12 cellular contexts compared by ENCODE assay signal in the genomic region with DNA sequence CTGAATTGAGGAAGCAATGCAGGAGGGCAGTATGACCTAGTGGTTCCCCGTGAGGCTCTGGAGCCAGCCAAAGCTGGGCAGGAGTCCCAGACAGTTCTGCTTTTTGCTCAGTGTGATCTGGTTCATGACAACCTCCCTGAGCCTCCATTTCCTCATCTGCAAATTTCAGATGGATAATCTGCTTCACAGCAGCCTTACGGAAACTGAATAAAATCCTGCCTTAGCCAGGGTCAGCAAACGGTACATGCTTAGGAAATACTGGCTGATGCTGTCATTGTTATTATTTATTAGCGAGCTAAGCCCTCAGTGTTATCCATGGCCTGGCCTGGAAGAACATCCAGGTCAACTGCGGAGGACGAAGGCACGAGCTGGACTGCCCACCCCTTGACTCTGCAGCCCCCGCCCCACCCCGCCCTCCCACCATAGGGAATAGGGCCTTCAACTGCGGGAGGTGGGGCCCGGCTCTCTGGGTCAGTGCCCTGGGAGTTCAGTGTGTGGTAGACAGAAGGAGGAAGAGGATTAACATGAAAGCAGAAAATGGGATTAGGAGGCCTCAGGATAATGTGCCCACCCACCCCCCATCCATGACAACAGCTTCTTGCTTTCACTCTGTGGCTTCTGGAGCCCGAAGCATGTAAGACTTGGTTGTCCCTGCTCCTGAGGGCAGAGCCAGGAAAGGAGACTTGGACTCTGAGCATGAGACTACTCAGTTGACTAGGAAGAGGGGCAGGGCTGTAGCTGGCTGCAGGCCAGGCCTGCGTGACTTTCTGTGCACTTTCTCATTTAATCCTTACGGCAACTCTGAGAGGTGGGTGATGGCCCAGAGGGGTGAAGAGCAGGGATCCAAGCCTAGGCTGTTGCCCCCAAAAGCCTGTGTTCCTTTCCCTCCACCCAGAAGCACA. TPM values are rescaled to one million over a fixed set of nuclear protein-coding genes. Genes with fewer than 3 reads are reported as not detected.
DNase-seq lines count a peak whose midpoint lies in the region; FAIRE-seq and TF ChIP-seq lines count a peak whose summit lies in the region.
"Had no signal": no experiment of that assay in that cellular context is flagged by ENCODE, and none has a peak within 500 bp of the region (broad histone marks: within the 10 kb centered on the region; RNA-seq: fewer than 3 reads in every experiment).

No MANE protein-coding gene starts in this region.

- peak overlapping the region; percentile 27 for H3K4me2 ChIP-seq in hepatocyte

- no peaks in the 10 kb centered on the region for H3K9me2 ChIP-seq in hepatocyte (replicated peaks; ENCODE audit: insufficient read depth)

- H3K79me2 ChIP-seq in hepatocyte = no peaks in the 10 kb centered on the region

- intact Hi-C loops in sigmoid colon (cut with DNase I) = no loop called here

- DNase-seq in GM12891 (ENCODE audit: insufficient read length, low spot score) = no peak
- DNase-seq in WERI-Rb-1 = peak; percentile 95
- DNase-seq in hepatocyte (ENCODE audit: low spot score) = peak; percentile 76
- DNase-seq in sigmoid colon = peak; percentile 87
- DNase-seq in cerebellum (ENCODE audit: low spot score) = no peak
- no peak for DNase-seq in DMS53 (lab: John Stamatoyannopoulos, UW)
- DNase-seq in NCI-H2081 treated with DMSO at 0.1 percent for 48 hours (lab: John Stamatoyannopoulos, UW) = no peak
- no peak for DNase-seq in GM03348 (ENCODE audit: low spot score)
- DNase-seq: CD4-positive, CD25-positive, alpha-beta regulatory T cell; NCI-H2171 had no signal

- no peak for TF ChIP-seq CTCF in WERI-Rb-1 (IDR thresholded peaks at IDR 0.05; ENCODE audit: low read depth, low read length)
- TF ChIP-seq CTCF in hepatocyte (IDR thresholded peaks at IDR 0.05; ENCODE audit: poor library complexity) = no peak
- no peak for TF ChIP-seq CTCF in sigmoid colon (IDR thresholded peaks at IDR 0.05)

- peak overlapping the region; percentile 10; the same call in 1 of the 2 replicates for H3K4me3 ChIP-seq in WERI-Rb-1 (ENCODE audit: low read depth, low read length)
- no peak overlapping the region for H3K4me3 ChIP-seq in hepatocyte
- no peak overlapping the region for H3K4me3 ChIP-seq in sigmoid colon

- H3K27me3 ChIP-seq in WERI-Rb-1 (ENCODE audit: insufficient read depth, low read depth, severe bottlenecking) (peaks cover 11% of the 10 kb centered on the region), hepatocyte (no peaks in the 10 kb centered on the region), sigmoid colon (no peaks in the 10 kb centered on the region)

- no peak for FAIRE-seq in GM12891 (lab: Jason Lieb, UNC)

- H3K27ac ChIP-seq in WERI-Rb-1 = no peak overlapping the region
- peak overlapping the region; percentile 95 for H3K27ac ChIP-seq in hepatocyte
- peak overlapping the region; percentile 96 to 99 (median 96) for H3K27ac ChIP-seq in sigmoid colon

- H3K4me1 ChIP-seq in hepatocyte (ENCODE audit: insufficient read depth) = peaks cover 78% of the 10 kb centered on the region
- peaks cover 0 to 89% (median 80%) of the 10 kb centered on the region in 4 donors for H3K4me1 ChIP-seq in sigmoid colon

- H3K9me3 ChIP-seq in WERI-Rb-1 (ENCODE audit: severe bottlenecking) (no peaks in the 10 kb centered on the region), hepatocyte (ENCODE audit: low read depth) (no peaks in the 10 kb centered on the region), sigmoid colon (no peaks in the 10 kb centered on the region)

- H4K20me1 ChIP-seq in hepatocyte (ENCODE audit: insufficient read depth, poor library complexity, severe bottlenecking) = no peaks in the 10 kb centered on the region

- 41% methylated on average over 14 of the region's 14 CpGs for WGBS in hepatocyte (ENCODE audit: low lambda C conversion rate, missing lambda C conversion rate)
- WGBS in sigmoid colon, 2 donors = 17 to 44% methylated on average over 14 of the region's 14 CpGs

- no peak overlapping the region for H2AFZ ChIP-seq in hepatocyte

- H3K36me3 ChIP-seq in WERI-Rb-1 (no peaks in the 10 kb centered on the region), hepatocyte (replicated peaks; ENCODE audit: insufficient read depth, low read depth) (no peaks in the 10 kb centered on the region), sigmoid colon (peaks cover 20 to 37% (median 26%) of the 10 kb centered on the region in 4 donors)

- TF ChIP-seq POLR2A in GM12891 (IDR thresholded peaks at IDR 0.05; ENCODE audit: low read depth, low read length) = no peak
- no peak for TF ChIP-seq POLR2A in sigmoid colon (IDR thresholded peaks at IDR 0.05)

- no peak for TF ChIP-seq EP300 in sigmoid colon (IDR thresholded peaks at IDR 0.05)

TF ChIP-seq in GM12891, 5 proteins besides CTCF, POLR2A, EP300 and RAD21:
- TF ChIP-seq SPI1 (IDR thresholded peaks at IDR 0.05; ENCODE audit: low read depth, low read length) = 0 out of 2 replicates have a peak, but pooled peaks have one; percentile 10
- no peak for TF ChIP-seq POU2F2 (IDR thresholded peaks at IDR 0.05; ENCODE audit: low read depth, low read length)

RNA-seq across cellular contexts. Expression of a gene that starts 13.1 kb away (rescaled TPM):
- polyA plus RNA-seq in GM12891 (2012; ENCODE audit: low read depth, missing spikeins) = 1.3 TPM
- total RNA-seq in hepatocyte = 278 and 339 TPM in 2 replicates
- 270 and 281 TPM in 2 replicates for polyA plus RNA-seq in hepatocyte
- 100 to 1,000 TPM in 2 of 4 donors, 10 to 100 TPM in 2; 64.8 to 106 (median 96.1) TPM for total RNA-seq in sigmoid colon
- 10 to 100 TPM; 13.9 to 67.7 (median 21.0) TPM for polyA plus RNA-seq in sigmoid colon
- total RNA-seq in cerebellum = 30.9 TPM
- total RNA-seq: activated T-helper 17 cell treated with anti-CD3 and anti-CD28 coated beads, Interleukin-2, amount 50 U/mL, for 72 hours; CD4-positive, CD25-positive, alpha-beta regulatory T cell; mononuclear cell had no signal
- polyA plus RNA-seq: CD4-positive, CD25-positive, alpha-beta regulatory T cell had no signal

Comparison
In these comparisons a context has a peak if more than half of its experiments do, and no peak if none do; other contexts are left out.
1. DNase-seq: peak in WERI-Rb-1 (single experiment), hepatocyte (single experiment) and sigmoid colon (single experiment); none in GM12891 (single experiment), cerebellum (single experiment), DMS53 (single experiment), NCI-H2081 treated with DMSO at 0.1 percent for 48 hours (single experiment) and GM03348 (single experiment).